8 cellular contexts compared by ENCODE assay signal in genomic region chr6:155314773-155315515, GRCh38. TPM values are rescaled to one million over a fixed set of nuclear protein-coding genes. Genes with fewer than 3 reads are reported as not detected.
DNase-seq lines count a peak whose midpoint lies in the region; ATAC-seq and TF ChIP-seq lines count a peak whose summit lies in the region.

No MANE protein-coding gene starts in this region.

- peak overlapping the region; percentile 76 for H3K9ac ChIP-seq in HUES6 (ENCODE audit: low read length)

- peaks cover 8% of the 10 kb centered on the region for H3K4me1 Mint-ChIP-seq in glutamatergic neuron (ENCODE audit: low read depth, unreplicated experiment)

- H3K27me3 ChIP-seq in HUES6 (ENCODE audit: control insufficient read depth, insufficient read depth, low read length) (no peaks in the 10 kb centered on the region), psoas muscle (ENCODE audit: insufficient read depth in 3 of 3, low read length in 2 of 3) (no peaks in the 10 kb centered on the region)

- intact Hi-C loops in psoas muscle (cut with DNase I): loop anchor here in 1 of 2 donors (5.0 kb wide), 2 partner anchors 138 to 1367 kb away; no protein-coding TSS in a partner anchor

- DNase-seq in Daoy (ENCODE audit: low read depth): peak; percentile 89
- DNase-seq in OCI-M2 (lab: John Stamatoyannopoulos, UW; ENCODE audit: unreplicated experiment): peak; percentile 84
- peak; percentile 61 for DNase-seq in activated naive CD4-positive, alpha-beta T cell treated with anti-CD3 and anti-CD28 coated beads, Interleukin-2, amount 50 U/mL, for 16 hours
- DNase-seq in glutamatergic neuron: no peak
- DNase-seq in psoas muscle: peak; percentile 59 to 79
- DNase-seq in NCI-H128 (lab: John Stamatoyannopoulos, UW; ENCODE audit: unreplicated experiment): no peak

- H3K27ac Mint-ChIP-seq in glutamatergic neuron (ENCODE audit: unreplicated experiment): peak overlapping the region; percentile 76

- peaks cover 6% of the 10 kb centered on the region for H3K36me3 Mint-ChIP-seq in glutamatergic neuron (ENCODE audit: unreplicated experiment)

- H3K9me3 ChIP-seq in HUES6 (ENCODE audit: control insufficient read depth, insufficient read depth, low read depth, low read length) (no peaks in the 10 kb centered on the region), psoas muscle (no peaks in the 10 kb centered on the region)

- H3K27ac ChIP-seq in HUES6 (ENCODE audit: low read depth, low read length): peak overlapping the region; percentile 24; the same call in 1 of the 2 replicates
- H3K27ac ChIP-seq in psoas muscle: peak overlapping the region; percentile 89

- TF ChIP-seq CTCF in glutamatergic neuron (IDR thresholded peaks at IDR 0.05; ENCODE audit: partially characterized antibody, unreplicated experiment) (no peak), psoas muscle (IDR thresholded peaks at IDR 0.05) (no peak)

- H3K4me1 ChIP-seq in HUES6 (ENCODE audit: control insufficient read depth, insufficient read depth, low read length) (0 out of 2 replicates have a peak, but pooled peaks cover 3% of the 10 kb centered on the region), psoas muscle (peaks cover 12% of the 10 kb centered on the region)

- H3K4me3 Mint-ChIP-seq in glutamatergic neuron (ENCODE audit: unreplicated experiment): peak overlapping the region; percentile 89

- ATAC-seq in GM21576 (IDR thresholded peaks at IDR 0.05; ENCODE audit: unreplicated experiment) (peak; percentile 59), psoas muscle (peak; percentile 79 to 86 (median 80))

- H3K36me3 ChIP-seq in HUES6 (ENCODE audit: control insufficient read depth, insufficient read depth, low read length) (peaks cover 15% of the 10 kb centered on the region), psoas muscle (ENCODE audit: insufficient read depth in 1 of 2, low read depth in 1 of 2) (peaks cover 0 to 29% of the 10 kb centered on the region in 2 donors)

- H3K4me3 ChIP-seq in HUES6 (ENCODE audit: low read depth, low read length) (peak overlapping the region; percentile 69), psoas muscle (peak overlapping the region; percentile 84)

- H3K27me3 Mint-ChIP-seq in glutamatergic neuron (ENCODE audit: unreplicated experiment): peaks cover 6% of the 10 kb centered on the region

- peaks cover 6% of the 10 kb centered on the region for H3K9me3 Mint-ChIP-seq in glutamatergic neuron (ENCODE audit: unreplicated experiment)

- WGBS in psoas muscle, 3 donors: 0 to 3% (median 2%) methylated on average over 20 of the region's 20 CpGs

RNA-seq across cellular contexts. Expression of gene TFB1M, which starts 0.7 kb away (rescaled TPM):
- 28.3 and 34.0 TPM in 2 replicates for total RNA-seq in Daoy (2014; rRNA removed; shearing (Covaris generic))
- 36.8 TPM for total RNA-seq in glutamatergic neuron (ENCODE audit: unreplicated experiment)
- total RNA-seq in psoas muscle: 10 to 100 TPM; 17.5 to 25.9 (median 18.4) TPM
- 10 to 100 TPM in 2 of 3 donors, 1 to 10 TPM in 1; 7.2 to 17.8 (median 17.5) TPM for polyA plus RNA-seq in psoas muscle

RNA-seq across cellular contexts. Expression of gene CLDN20, which starts 51.1 kb away (rescaled TPM):
- 0.54 TPM in 1 of 2 replicates, not detected in the other for total RNA-seq in Daoy (2014; rRNA removed; shearing (Covaris generic))
- total RNA-seq in glutamatergic neuron (ENCODE audit: unreplicated experiment): not detected
- not detected for total RNA-seq in psoas muscle
- under 1 TPM in 1 of 3 donors, not detected in 2; 0.05 TPM for polyA plus RNA-seq in psoas muscle

Comparison
In these comparisons a context has a peak if more than half of its experiments do, and no peak if none do; other contexts are left out.
1. DNase-seq: peak in Daoy (single experiment), OCI-M2 (single experiment), activated naive CD4-positive, alpha-beta T cell treated with anti-CD3 and anti-CD28 coated beads, Interleukin-2, amount 50 U/mL, for 16 hours (single experiment) and psoas muscle (2 of 2); none in glutamatergic neuron (single experiment) and NCI-H128 (single experiment).